ENCODE assay signal across 20 cellular contexts in the genomic region with DNA sequence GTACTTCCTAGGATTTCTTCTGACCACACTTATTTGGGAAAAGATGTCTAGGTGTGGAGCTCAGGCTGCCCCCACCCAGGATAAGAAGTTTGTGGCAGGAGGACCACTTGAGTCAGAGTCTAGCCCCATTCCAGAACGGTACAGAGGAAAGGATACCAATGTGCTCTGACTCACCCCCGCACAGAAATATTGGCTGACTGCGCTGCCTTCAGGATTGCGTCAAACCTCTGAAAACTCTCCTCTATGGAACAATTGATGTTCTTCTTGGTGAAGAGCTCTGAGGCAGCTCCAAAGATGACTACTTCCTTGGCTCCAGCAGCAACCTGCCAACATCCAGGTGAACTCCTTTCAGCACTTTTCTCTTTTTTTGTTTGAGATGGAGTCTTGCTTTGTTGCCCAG.
"Had no signal": no experiment of that assay in that cellular context is flagged by ENCODE, and none has a peak within 500 bp of the region (broad histone marks: within the 10 kb centered on the region; RNA-seq: fewer than 3 reads in every experiment).

No MANE protein-coding gene starts in this region.

- H3K27me3 ChIP-seq: gastroesophageal sphincter, heart left ventricle, hepatocyte, left lung, pancreas, right lobe of liver, tibial nerve, upper lobe of left lung had no signal

- DNase-seq: cortex of kidney; effector CD4-positive, alpha-beta T cell; foreskin fibroblast; heart left ventricle; left cardiac atrium; left lung; mesendoderm; natural killer cell; occipital lobe; pancreas; right lobe of liver; small intestine; stimulated activated CD4-positive, alpha-beta T cell treated with anti-CD3 and anti-CD28 coated beads, Interleukin-15, amount 100 ng/mL, for 24 hours; stimulated activated CD4-positive, alpha-beta T cell treated with anti-CD3 and anti-CD28 coated beads, Interleukin-2, amount 100 ng/mL, for 48 hours; stimulated activated naive B cell treated with anti-CD40 and anti-IgM and Interleukin-4, amounts not matched to agents 10 μg/mL and 1 μg/mL and 100 μg/mL, for 72 hours; upper lobe of left lung had no signal

- H3K4me3 ChIP-seq: gastroesophageal sphincter, heart left ventricle, hepatocyte, left lung, pancreas, right lobe of liver, thoracic aorta, tibial nerve, upper lobe of left lung had no signal

- H3K27ac ChIP-seq: gastroesophageal sphincter, heart left ventricle, hepatocyte, left lung, pancreas, right lobe of liver, thoracic aorta, tibial nerve, upper lobe of left lung had no signal
